1 cellular context compared by ENCODE assay signal in genomic region chr6:158080849-158081656, GRCh38.
TF ChIP-seq lines count a peak whose summit lies in the region.

No MANE protein-coding gene starts in this region.

TF ChIP-seq in SK-N-SH treated with all-trans-retinoic acid at 6 μM for 48 hours, 23 proteins besides CTCF, POLR2A, EP300 and RAD21 (continued from another document):
- TF ChIP-seq CSRNP3 (CRISPR knock-in tag; IDR thresholded peaks at IDR 0.05): no peak
- TF ChIP-seq GLIS3 (CRISPR knock-in tag; IDR thresholded peaks at IDR 0.05): no peak
- TF ChIP-seq BACH2 (CRISPR knock-in tag; IDR thresholded peaks at IDR 0.05; ENCODE audit: borderline replicate concordance): no peak
